In genomic region chr2:85796549-85797262, GRCh38 we compare ENCODE assay signal across 11 cellular contexts. TPM values are rescaled to one million over a fixed set of nuclear protein-coding genes. Genes with fewer than 3 reads are reported as not detected.
DNase-seq lines count a peak whose midpoint lies in the region; ATAC-seq and TF ChIP-seq lines count a peak whose summit lies in the region.
"Had no signal": no experiment of that assay in that cellular context is flagged by ENCODE, and none has a peak within 500 bp of the region (broad histone marks: within the 10 kb centered on the region; RNA-seq: fewer than 3 reads in every experiment).

No MANE protein-coding gene starts in this region.

- H3K4me1 ChIP-seq in esophagus squamous epithelium (peaks cover 20 to 64% (median 42%) of the 10 kb centered on the region in 3 donors), muscle layer of colon (ENCODE audit: insufficient read depth, low read length) (peaks cover 46% of the 10 kb centered on the region), vagina (peaks cover 56% of the 10 kb centered on the region)

- H3K27me3 ChIP-seq in esophagus squamous epithelium (no peaks in the 10 kb centered on the region), muscle layer of colon (ENCODE audit: control insufficient read depth in 1 of 2, insufficient read depth in 2 of 2, low read length in 2 of 2) (no peaks in the 10 kb centered on the region), vagina (no peaks in the 10 kb centered on the region)

- intact Hi-C loops in esophagus squamous epithelium (cut with DNase I), result no loop called here
- intact Hi-C loops in vagina (cut with DNase I), result no loop called here

- DNase-seq in NCI-H2171 treated with DMSO at 0.1 percent for 48 hours (lab: John Stamatoyannopoulos, UW) (peak; percentile 58), NCI-H2171 (lab: John Stamatoyannopoulos, UW) (no peak), esophagus squamous epithelium (lab: John Stamatoyannopoulos, UW) (no peak), vagina (ENCODE audit: extremely low spot score in 2 of 2) (no peak), GM19240 (ENCODE audit: insufficient read length, low spot score) (no peak)
- DNase-seq: cerebellar nuclear complex, PC-3 had no signal

- TF ChIP-seq CTCF in esophagus squamous epithelium (IDR thresholded peaks at IDR 0.05) (no peak), vagina (IDR thresholded peaks at IDR 0.05) (no peak)

- H3K9ac ChIP-seq in muscle layer of colon (ENCODE audit: low read length), result no peak overlapping the region

- ATAC-seq in GM19023 (IDR thresholded peaks at IDR 0.05; ENCODE audit: unreplicated experiment) (no peak), GM18870 (IDR thresholded peaks at IDR 0.05; ENCODE audit: unreplicated experiment) (no peak)
- ATAC-seq: left lobe of liver, PC-3 had no signal

- H3K27ac ChIP-seq in esophagus squamous epithelium (peak overlapping the region in 3 of 4 donors; percentile 4 to 78 (median 54)), muscle layer of colon (ENCODE audit: low read depth, low read length) (peak overlapping the region; percentile 59), vagina (peak overlapping the region; percentile 3)

- WGBS in esophagus squamous epithelium, 2 donors, result 76 to 77% methylated on average over 10 to 12 of the region's 18 CpGs

- H3K4me3 ChIP-seq in esophagus squamous epithelium (no peak overlapping the region), muscle layer of colon (ENCODE audit: low read depth in 1 of 2, low read length in 2 of 2) (no peak overlapping the region), vagina (no peak overlapping the region)

- H3K36me3 ChIP-seq in esophagus squamous epithelium (no peaks in the 10 kb centered on the region), muscle layer of colon (ENCODE audit: insufficient read depth, low read length) (no peaks in the 10 kb centered on the region), vagina (no peaks in the 10 kb centered on the region)

- peaks cover 0 to 6% (median 0%) of the 10 kb centered on the region in 3 donors for H3K9me3 ChIP-seq in esophagus squamous epithelium
- H3K9me3 ChIP-seq in muscle layer of colon (ENCODE audit: low read length), result no peaks in the 10 kb centered on the region
- H3K9me3 ChIP-seq in vagina, result no peaks in the 10 kb centered on the region

- TF ChIP-seq POLR2A in esophagus squamous epithelium (IDR thresholded peaks at IDR 0.05) (no peak), vagina (IDR thresholded peaks at IDR 0.05) (no peak)

RNA-seq across cellular contexts. Expression of gene ATOH8, which starts 42.9 kb away (rescaled TPM):
- total RNA-seq in esophagus squamous epithelium (10 to 100 TPM in 2 of 4 donors, 1 to 10 TPM in 2; 2.0 to 24.6 (median 7.6) TPM), vagina (66.5 TPM)

Comparison
In these comparisons a context has a peak if more than half of its experiments do, and no peak if none do; other contexts are left out.
1. H3K27ac ChIP-seq: peak in every context shown above with its lines; median percentile 59 in muscle layer of colon; 54 in esophagus squamous epithelium; 3 in vagina.